Comparison of ENCODE assay signal across 9 cellular contexts in genomic region chrX:153469811-153470410, GRCh38.
DNase-seq lines count a peak whose midpoint lies in the region; ATAC-seq and TF ChIP-seq lines count a peak whose summit lies in the region.
"Had no signal": no experiment of that assay in that cellular context is flagged by ENCODE, and none has a peak within 500 bp of the region (broad histone marks: within the 10 kb centered on the region; RNA-seq: fewer than 3 reads in every experiment).

No MANE protein-coding gene starts in this region.

- H3K4me1 ChIP-seq in neutrophil (ENCODE audit: control insufficient read depth in 1 of 2, insufficient read depth in 1 of 2, low read depth in 1 of 2, low read length in 1 of 2): peaks cover 6 to 15% of the 10 kb centered on the region in 2 experiments

- H3K36me3 ChIP-seq in GM06990 (ENCODE audit: control insufficient read depth, insufficient read depth, low read length) (no peaks in the 10 kb centered on the region; the same call in none of the 2 replicates), neutrophil (no peaks in the 10 kb centered on the region)

- TF ChIP-seq CTCF in GM06990 (IDR thresholded peaks at IDR 0.05; ENCODE audit: insufficient read depth, low read length, poor library complexity, severe bottlenecking): no peak
- peak; percentile 2 for TF ChIP-seq CTCF in fibroblast of pulmonary artery (IDR thresholded peaks at IDR 0.05; ENCODE audit: low read length, missing control alignments)
- no peak for TF ChIP-seq CTCF in neutrophil (IDR thresholded peaks at IDR 0.05)

- no peaks in the 10 kb centered on the region for H3K9me3 ChIP-seq in neutrophil

- H3K27ac ChIP-seq in neutrophil: peak overlapping the region; percentile 63
- H3K27ac ChIP-seq: epithelial cell of prostate had no signal

- DNase-seq in GM06990 (ENCODE audit: extremely low read depth, insufficient read length): no peak
- peak; percentile 35 for DNase-seq in HK-2 (ENCODE audit: unreplicated experiment)
- DNase-seq in fibroblast of pulmonary artery (ENCODE audit: low read depth): peak; percentile 24
- no peak for DNase-seq in 8988T
- no peak for DNase-seq in NCI-H2196 treated with DMSO at 0.1 percent for 48 hours (lab: John Stamatoyannopoulos, UW; ENCODE audit: unreplicated experiment)

- no peaks in the 10 kb centered on the region for H3K27me3 ChIP-seq in GM06990 (replicated peaks; ENCODE audit: control insufficient read depth, insufficient read depth, low read length)
- peaks cover 16% of the 10 kb centered on the region for H3K27me3 ChIP-seq in neutrophil

- H3K4me3 ChIP-seq in GM06990 (replicated peaks; ENCODE audit: low read depth, low read length): peak overlapping the region; percentile 74
- H3K4me3 ChIP-seq in fibroblast of pulmonary artery (replicated peaks; ENCODE audit: low read depth, low read length): peak overlapping the region; percentile 63
- H3K4me3 ChIP-seq in neutrophil (ENCODE audit: low read depth in 1 of 2, low read length in 1 of 2): peak overlapping the region; percentile 68 to 76

- ATAC-seq in GM21390 (IDR thresholded peaks at IDR 0.05; ENCODE audit: unreplicated experiment): peak; percentile 41
- ATAC-seq in activated CD4-positive, CD25-positive, alpha-beta regulatory T cell treated with anti-CD3 and anti-CD28 coated beads, Interleukin-2, amount 50 U/mL, for 24 hours: peak; percentile 21 to 27

Comparison
In these comparisons a context has a peak if more than half of its experiments do, and no peak if none do; other contexts are left out.
1. DNase-seq: peak in HK-2 (single experiment) and fibroblast of pulmonary artery (single experiment); none in GM06990 (single experiment), 8988T (single experiment) and NCI-H2196 treated with DMSO at 0.1 percent for 48 hours (single experiment).
2. Peak in every context shown above with its lines, with median percentiles within 50 percentile points of each other: H3K4me3 ChIP-seq.